Comparison of ENCODE assay signal across 23 cellular contexts in genomic region chr19:33629826-33630375, GRCh38. TPM values are rescaled to one million over a fixed set of nuclear protein-coding genes. Genes with fewer than 3 reads are reported as not detected.
DNase-seq lines count a peak whose midpoint lies in the region; ATAC-seq, FAIRE-seq and TF ChIP-seq lines count a peak whose summit lies in the region.
"Had no signal": no experiment of that assay in that cellular context is flagged by ENCODE, and none has a peak within 500 bp of the region (broad histone marks: within the 10 kb centered on the region; RNA-seq: fewer than 3 reads in every experiment).

No MANE protein-coding gene starts in this region.

- no peaks in the 10 kb centered on the region for H3K9me3 ChIP-seq in osteoblast (ENCODE audit: low read depth, low read length)
- H3K9me3 ChIP-seq: MG63, SJSA1 had no signal

- CTCF ChIA-PET in activated CD8-positive, alpha-beta T cell treated with anti-CD3 and anti-CD28 coated beads, Interleukin-2, amount 10 ng/mL, durations not matched to agents 7 days and 5 days (lab: Charles Lee): no interaction called here

- H3K27me3 ChIP-seq in H7 (ENCODE audit: control insufficient read depth, insufficient read depth, low read length) (no peaks in the 10 kb centered on the region), bronchial epithelial cell (ENCODE audit: control insufficient read depth, insufficient read depth, low read length) (no peaks in the 10 kb centered on the region), osteoblast (ENCODE audit: insufficient read depth, low read length) (peaks cover under 1% of the 10 kb centered on the region)

- H3K4me1 ChIP-seq in osteoblast (ENCODE audit: insufficient read depth, low read length): no peaks in the 10 kb centered on the region
- H3K4me1 ChIP-seq: SJSA1 had no signal

- H3K27me3 Mint-ChIP-seq in activated CD8-positive, alpha-beta T cell treated with anti-CD3 and anti-CD28 coated beads, Interleukin-2, amount 10 ng/mL, durations not matched to agents 7 days and 5 days (ENCODE audit: low read depth): peaks cover 2% of the 10 kb centered on the region

- no peak overlapping the region for H3K27ac ChIP-seq in osteoblast (ENCODE audit: low read depth, low read length)
- H3K27ac ChIP-seq: SJSA1 had no signal

- H3K4me3 ChIP-seq in H7 (ENCODE audit: insufficient read depth, low read depth, low read length) (no peak overlapping the region), bronchial epithelial cell (ENCODE audit: low read depth, low read length) (no peak overlapping the region), osteoblast (ENCODE audit: insufficient read depth, low read length) (no peak overlapping the region)
- H3K4me3 ChIP-seq: GM12878, MG63, SJSA1 had no signal

- no peaks in the 10 kb centered on the region for H3K79me2 ChIP-seq in osteoblast (ENCODE audit: insufficient read depth, low read length)

- no peaks in the 10 kb centered on the region for H4K20me1 ChIP-seq in osteoblast (ENCODE audit: insufficient read depth, low read length)

- H3K27ac Mint-ChIP-seq in activated CD8-positive, alpha-beta T cell treated with anti-CD3 and anti-CD28 coated beads, Interleukin-2, amount 10 ng/mL, durations not matched to agents 7 days and 5 days: no peak overlapping the region
- H3K27ac Mint-ChIP-seq: CD4-positive, alpha-beta memory T cell had no signal

- H3K4me2 ChIP-seq in osteoblast (ENCODE audit: insufficient read depth, low read length): no peak overlapping the region

- TF ChIP-seq CTCF in bronchial epithelial cell (IDR thresholded peaks at IDR 0.05; ENCODE audit: insufficient read depth, low read length, severe bottlenecking) (no peak), osteoblast (IDR thresholded peaks at IDR 0.05; ENCODE audit: extremely low read depth, low read depth, low read length) (no peak)

- no peaks in the 10 kb centered on the region for H3K36me3 Mint-ChIP-seq in activated CD8-positive, alpha-beta T cell treated with anti-CD3 and anti-CD28 coated beads, Interleukin-2, amount 10 ng/mL, durations not matched to agents 7 days and 5 days (ENCODE audit: low read depth)
- H3K36me3 Mint-ChIP-seq: CD4-positive, alpha-beta memory T cell had no signal

- POLR2A ChIA-PET in activated CD8-positive, alpha-beta T cell treated with anti-CD3 and anti-CD28 coated beads, Interleukin-2, amount 10 ng/mL, durations not matched to agents 7 days and 5 days (lab: Charles Lee): no interaction called here

- no peaks in the 10 kb centered on the region for H3K9me3 Mint-ChIP-seq in activated CD8-positive, alpha-beta T cell treated with anti-CD3 and anti-CD28 coated beads, Interleukin-2, amount 10 ng/mL, durations not matched to agents 7 days and 5 days (ENCODE audit: insufficient read depth)
- H3K9me3 Mint-ChIP-seq: CD4-positive, alpha-beta memory T cell had no signal

- DNase-seq in H7: peak; percentile 12
- DNase-seq in NCI-H69 (lab: John Stamatoyannopoulos, UW): peak; percentile 10
- no peak for DNase-seq in bronchial epithelial cell (ENCODE audit: low read depth)
- peak; percentile 78 for DNase-seq in osteoblast (ENCODE audit: insufficient read length, low spot score, missing footprints)
- no peak for DNase-seq in activated CD8-positive, alpha-beta T cell treated with anti-CD3 and anti-CD28 coated beads, Interleukin-2, amount 10 ng/mL, durations not matched to agents 7 days and 5 days
- no peak for DNase-seq in NCI-H2107 (lab: John Stamatoyannopoulos, UW)
- DNase-seq in amygdala (lab: John Stamatoyannopoulos, UW): no peak
- DNase-seq: CD4-positive, alpha-beta memory T cell; COR-L47; DMS79; EL; GDM1; IMR-90; KG1; MG63; NCI-H1105 treated with DMSO at 0.1 percent for 48 hours; NCI-H146; NCI-H1930; NCI-H446; NCI-H524 treated with DMSO at 0.1 percent for 48 hours had no signal

- no peaks in the 10 kb centered on the region for H3K36me3 ChIP-seq in H7 (replicated peaks; ENCODE audit: control insufficient read depth, insufficient read depth, low read length)
- no peaks in the 10 kb centered on the region for H3K36me3 ChIP-seq in bronchial epithelial cell (ENCODE audit: control insufficient read depth, insufficient read depth, low read length)
- H3K36me3 ChIP-seq in osteoblast (ENCODE audit: insufficient read depth, low read length): no peaks in the 10 kb centered on the region
- H3K36me3 ChIP-seq: MG63, SJSA1 had no signal

- no peak overlapping the region for H3K4me3 Mint-ChIP-seq in activated CD8-positive, alpha-beta T cell treated with anti-CD3 and anti-CD28 coated beads, Interleukin-2, amount 10 ng/mL, durations not matched to agents 7 days and 5 days
- H3K4me3 Mint-ChIP-seq: CD4-positive, alpha-beta memory T cell had no signal

- no peaks in the 10 kb centered on the region for H3K4me1 Mint-ChIP-seq in activated CD8-positive, alpha-beta T cell treated with anti-CD3 and anti-CD28 coated beads, Interleukin-2, amount 10 ng/mL, durations not matched to agents 7 days and 5 days (ENCODE audit: low read depth)
- H3K4me1 Mint-ChIP-seq: CD4-positive, alpha-beta memory T cell had no signal

- no peak overlapping the region for H2AFZ ChIP-seq in osteoblast (ENCODE audit: low read length)

- peak; percentile 18 for FAIRE-seq in bronchial epithelial cell (lab: Jason Lieb, UNC)
- FAIRE-seq: GM12878, H54 had no signal

- no peak for ATAC-seq in activated CD8-positive, alpha-beta T cell treated with anti-CD3 and anti-CD28 coated beads, Interleukin-2, amount 10 ng/mL, durations not matched to agents 7 days and 5 days
- ATAC-seq: GM12878 had no signal

RNA-seq across cellular contexts. Expression of gene CHST8, which starts 8.1 kb away (rescaled TPM):
- 27.0 and 39.4 TPM in 2 replicates for total RNA-seq in H7 (2014; rRNA removed; shearing (Covaris generic))
- total RNA-seq in bronchial epithelial cell: under 0.01 and 0.13 TPM in 2 replicates
- not detected in 2 replicates for total RNA-seq in osteoblast
- total RNA-seq in activated CD8-positive, alpha-beta T cell treated with anti-CD3 and anti-CD28 coated beads, Interleukin-2, amount 10 ng/mL, durations not matched to agents 7 days and 5 days: not detected
- total RNA-seq: CD4-positive, alpha-beta memory T cell; GM12878; IMR-90; SJSA1 had no signal

Comparison
In these comparisons a context has a peak if more than half of its experiments do, and no peak if none do; other contexts are left out.
1. DNase-seq: peak in H7 (single experiment), NCI-H69 (single experiment) and osteoblast (single experiment); none in bronchial epithelial cell (single experiment), activated CD8-positive, alpha-beta T cell treated with anti-CD3 and anti-CD28 coated beads, Interleukin-2, amount 10 ng/mL, durations not matched to agents 7 days and 5 days (single experiment), NCI-H2107 (single experiment) and amygdala (0 of 56).
2. RNA of gene CHST8, which starts 8.1 kb away (total RNA-seq): 27.0 to 39.4 TPM in H7; under 0.01 to 0.13 TPM in bronchial epithelial cell, not detected in osteoblast and not detected in activated CD8-positive, alpha-beta T cell treated with anti-CD3 and anti-CD28 coated beads, Interleukin-2, amount 10 ng/mL, durations not matched to agents 7 days and 5 days; every median in the first group is over 10 times any median in the second.